19 cellular contexts compared by ENCODE assay signal in the genomic region with DNA sequence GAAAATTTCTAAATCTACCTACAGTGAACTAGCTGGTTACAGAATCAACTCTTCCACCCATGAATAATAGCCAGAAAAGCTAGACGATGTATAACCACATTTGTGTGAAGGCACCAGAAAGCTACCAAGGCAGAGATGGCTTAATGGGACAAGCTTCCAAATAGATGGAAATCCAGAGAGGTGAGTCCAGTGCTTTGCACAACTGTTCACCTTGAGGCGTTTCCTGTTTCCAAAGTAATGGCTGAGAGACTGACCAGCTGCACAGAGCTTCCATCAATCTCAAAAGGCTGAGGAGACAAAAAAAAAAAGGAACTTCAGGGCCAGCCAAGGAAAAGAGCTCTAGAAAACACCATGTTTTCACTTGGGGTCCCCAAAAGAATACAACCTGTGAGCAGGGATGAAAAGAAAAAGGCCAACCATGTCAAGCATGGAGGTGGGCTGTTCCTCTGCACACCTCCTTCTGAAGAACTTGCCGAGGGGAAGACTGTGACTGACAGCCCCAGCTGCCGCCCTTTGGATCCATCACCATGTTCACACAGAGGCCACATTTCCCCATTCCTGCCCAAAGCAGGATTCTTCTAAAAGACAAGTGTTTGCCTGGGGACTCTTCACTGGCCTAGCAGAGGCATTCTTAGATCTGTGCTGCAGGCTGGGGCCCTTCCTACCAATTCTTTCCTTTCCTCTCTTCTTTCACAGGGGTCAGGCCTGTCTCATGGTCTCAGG.
DNase-seq lines count a peak whose midpoint lies in the region; ATAC-seq and FAIRE-seq lines count a peak whose summit lies in the region.
"Had no signal": no experiment of that assay in that cellular context is flagged by ENCODE, and none has a peak within 500 bp of the region (broad histone marks: within the 10 kb centered on the region; RNA-seq: fewer than 3 reads in every experiment).

No MANE protein-coding gene starts in this region.

- H3K9me3 Mint-ChIP-seq in CD4-positive, CD25-positive, alpha-beta regulatory T cell: peaks cover 0 to 2% (median 0%) of the 10 kb centered on the region in 7 donors
- no peaks in the 10 kb centered on the region for H3K9me3 Mint-ChIP-seq in central memory CD8-positive, alpha-beta T cell

- H3K27ac ChIP-seq in CD4-positive, CD25-positive, alpha-beta regulatory T cell (ENCODE audit: insufficient read depth, low read length, poor library complexity, severe bottlenecking): no peak overlapping the region
- H3K27ac ChIP-seq in trophoblast cell (ENCODE audit: low read depth, low read length): peak overlapping the region; percentile 49
- H3K27ac ChIP-seq: BLaER1 treated with 17β-estradiol and CSF1 and Interleukin-3, amounts not matched to agents 10 nM and 100 nM had no signal

- H2AFZ ChIP-seq in trophoblast cell (ENCODE audit: insufficient read depth, low read length, poor library complexity): no peak overlapping the region

- H3K4me1 ChIP-seq in CD4-positive, CD25-positive, alpha-beta regulatory T cell (ENCODE audit: control insufficient read depth, insufficient read depth, low read length, poor library complexity, severe bottlenecking): peaks cover 2% of the 10 kb centered on the region
- H3K4me1 ChIP-seq in trophoblast cell (ENCODE audit: control insufficient read depth in 1 of 2, insufficient read depth in 2 of 2, low read length in 2 of 2): peaks cover 0 to 6% of the 10 kb centered on the region in 2 experiments

- H3K4ac ChIP-seq in trophoblast cell (ENCODE audit: low read depth, low read length): no peak overlapping the region

- no peaks in the 10 kb centered on the region for H3K36me3 ChIP-seq in CD4-positive, CD25-positive, alpha-beta regulatory T cell (ENCODE audit: control insufficient read depth, insufficient read depth, low read length)
- H3K36me3 ChIP-seq in trophoblast cell (ENCODE audit: control insufficient read depth in 1 of 2, insufficient read depth in 2 of 2, low read length in 2 of 2): peaks cover 0 to 3% of the 10 kb centered on the region in 2 experiments

- H3K27me3 Mint-ChIP-seq in CD4-positive, CD25-positive, alpha-beta regulatory T cell: no peaks in the 10 kb centered on the region
- no peaks in the 10 kb centered on the region for H3K27me3 Mint-ChIP-seq in central memory CD8-positive, alpha-beta T cell

- no peak overlapping the region for H4K8ac ChIP-seq in trophoblast cell (ENCODE audit: low read depth, low read length)

- H3K4me1 Mint-ChIP-seq in CD4-positive, CD25-positive, alpha-beta regulatory T cell: peaks cover 4 to 19% (median 7%) of the 10 kb centered on the region in 4 donors
- H3K4me1 Mint-ChIP-seq in central memory CD8-positive, alpha-beta T cell: no peaks in the 10 kb centered on the region

- no peak overlapping the region for H2BK12ac ChIP-seq in trophoblast cell (ENCODE audit: low read length)

- H3K27me3 ChIP-seq in CD4-positive, CD25-positive, alpha-beta regulatory T cell (ENCODE audit: control insufficient read depth, insufficient read depth, low read length): no peaks in the 10 kb centered on the region
- no peaks in the 10 kb centered on the region for H3K27me3 ChIP-seq in trophoblast cell (ENCODE audit: insufficient read depth, low read length)
- H3K27me3 ChIP-seq: BLaER1 treated with 17β-estradiol and CSF1 and Interleukin-3, amounts not matched to agents 10 nM and 100 nM had no signal

- no peak overlapping the region for H2BK120ac ChIP-seq in trophoblast cell (ENCODE audit: insufficient read depth, low read length, poor library complexity)

- no peak overlapping the region for H3K23ac ChIP-seq in trophoblast cell (ENCODE audit: low read length)

- H3K4me2 ChIP-seq in trophoblast cell (ENCODE audit: low read length): no peak overlapping the region
- H3K4me2 ChIP-seq: SK-N-SH had no signal

- no peak overlapping the region for H2AK5ac ChIP-seq in trophoblast cell (ENCODE audit: low read length)

- H3K14ac ChIP-seq in trophoblast cell (ENCODE audit: low read length): no peak overlapping the region

- H3K9ac ChIP-seq in trophoblast cell (ENCODE audit: low read length): no peak overlapping the region
- H3K9ac ChIP-seq: BLaER1 treated with 17β-estradiol and CSF1 and Interleukin-3, amounts not matched to agents 10 nM and 100 nM; SK-N-SH had no signal

- peak; percentile 87 for FAIRE-seq in GM19239 (lab: Jason Lieb, UNC)

- H3K79me2 ChIP-seq in trophoblast cell (ENCODE audit: control insufficient read depth, insufficient read depth, low read length, poor library complexity): no peaks in the 10 kb centered on the region

- no peak overlapping the region for H4K91ac ChIP-seq in trophoblast cell (ENCODE audit: low read depth, low read length)

- no peaks in the 10 kb centered on the region for H3K9me3 ChIP-seq in CD4-positive, CD25-positive, alpha-beta regulatory T cell (ENCODE audit: control insufficient read depth in 2 of 2, low read length in 2 of 2)
- no peaks in the 10 kb centered on the region for H3K9me3 ChIP-seq in trophoblast cell (ENCODE audit: insufficient read depth, low read depth, low read length)
- H3K9me3 ChIP-seq: SK-N-SH had no signal

- no peaks in the 10 kb centered on the region for H3K36me3 Mint-ChIP-seq in CD4-positive, CD25-positive, alpha-beta regulatory T cell
- peaks cover 1% of the 10 kb centered on the region for H3K36me3 Mint-ChIP-seq in central memory CD8-positive, alpha-beta T cell (ENCODE audit: insufficient read depth)

- H3K27ac Mint-ChIP-seq in CD4-positive, CD25-positive, alpha-beta regulatory T cell: peak overlapping the region in 2 of 3 donors; percentile 21 to 63
- H3K27ac Mint-ChIP-seq in central memory CD8-positive, alpha-beta T cell (ENCODE audit: low read depth): peak overlapping the region; percentile 44

- no peak overlapping the region for H3K4me3 Mint-ChIP-seq in CD4-positive, CD25-positive, alpha-beta regulatory T cell
- no peak overlapping the region for H3K4me3 Mint-ChIP-seq in central memory CD8-positive, alpha-beta T cell

- no peak overlapping the region for H4K12ac ChIP-seq in trophoblast cell (ENCODE audit: low read depth, low read length)

- no peak overlapping the region for H3K4me3 ChIP-seq in CD4-positive, CD25-positive, alpha-beta regulatory T cell (ENCODE audit: low read depth, low read length)
- no peak overlapping the region for H3K4me3 ChIP-seq in trophoblast cell (ENCODE audit: low read depth, low read length)
- H3K4me3 ChIP-seq: BLaER1 treated with 17β-estradiol and CSF1 and Interleukin-3, amounts not matched to agents 10 nM and 100 nM had no signal

- DNase-seq in CD4-positive, CD25-positive, alpha-beta regulatory T cell: no peak
- DNase-seq in GM19239 (ENCODE audit: insufficient read length, low spot score) (no peak), trophoblast cell (peak; percentile 96 to 97), H4 (ENCODE audit: low spot score) (no peak), MV-4-11 (lab: John Stamatoyannopoulos, UW) (no peak)
- DNase-seq in central memory CD8-positive, alpha-beta T cell (ENCODE audit: low spot score in 2 of 2): no peak
- no peak for DNase-seq in activated naive CD4-positive, alpha-beta T cell treated with anti-CD3 and anti-CD28 coated beads, Interleukin-2, amount 50 U/mL, for 16 hours
- DNase-seq: GF-D8, KBM-7, NCI-H1048, NCI-H1436 treated with DMSO at 0.1 percent for 48 hours, NCI-H2029 treated with DMSO at 0.1 percent for 48 hours, NCI-H510A, NCI-H774, SK-N-SH had no signal

- H3K18ac ChIP-seq in trophoblast cell (ENCODE audit: low read length): no peak overlapping the region

- no CpG with 5 or more reads among the region's 4 CpGs for WGBS in trophoblast cell (ENCODE audit: extremely low coverage, insufficient coverage, insufficient read length)

- no peak overlapping the region for H2BK5ac ChIP-seq in trophoblast cell (ENCODE audit: low read depth, low read length, poor library complexity)

- no peak for ATAC-seq in CD4-positive, CD25-positive, alpha-beta regulatory T cell (ENCODE audit: low read depth in 2 of 2)
- ATAC-seq in central memory CD8-positive, alpha-beta T cell (replicated peaks; ENCODE audit: extremely low read depth, poor library complexity, severe bottlenecking): no peak
- ATAC-seq: HCT116, Panc1, Right ventricle myocardium inferior had no signal

- H3K79me1 ChIP-seq in trophoblast cell (ENCODE audit: low read length): no peaks in the 10 kb centered on the region

Comparison
In these comparisons a context has a peak if more than half of its experiments do, and no peak if none do; other contexts are left out.
1. DNase-seq: peak in trophoblast cell (2 of 2); none in CD4-positive, CD25-positive, alpha-beta regulatory T cell (0 of 3), GM19239 (single experiment), central memory CD8-positive, alpha-beta T cell (0 of 2), H4 (single experiment), MV-4-11 (single experiment) and activated naive CD4-positive, alpha-beta T cell treated with anti-CD3 and anti-CD28 coated beads, Interleukin-2, amount 50 U/mL, for 16 hours (single experiment).